In the genomic region with DNA sequence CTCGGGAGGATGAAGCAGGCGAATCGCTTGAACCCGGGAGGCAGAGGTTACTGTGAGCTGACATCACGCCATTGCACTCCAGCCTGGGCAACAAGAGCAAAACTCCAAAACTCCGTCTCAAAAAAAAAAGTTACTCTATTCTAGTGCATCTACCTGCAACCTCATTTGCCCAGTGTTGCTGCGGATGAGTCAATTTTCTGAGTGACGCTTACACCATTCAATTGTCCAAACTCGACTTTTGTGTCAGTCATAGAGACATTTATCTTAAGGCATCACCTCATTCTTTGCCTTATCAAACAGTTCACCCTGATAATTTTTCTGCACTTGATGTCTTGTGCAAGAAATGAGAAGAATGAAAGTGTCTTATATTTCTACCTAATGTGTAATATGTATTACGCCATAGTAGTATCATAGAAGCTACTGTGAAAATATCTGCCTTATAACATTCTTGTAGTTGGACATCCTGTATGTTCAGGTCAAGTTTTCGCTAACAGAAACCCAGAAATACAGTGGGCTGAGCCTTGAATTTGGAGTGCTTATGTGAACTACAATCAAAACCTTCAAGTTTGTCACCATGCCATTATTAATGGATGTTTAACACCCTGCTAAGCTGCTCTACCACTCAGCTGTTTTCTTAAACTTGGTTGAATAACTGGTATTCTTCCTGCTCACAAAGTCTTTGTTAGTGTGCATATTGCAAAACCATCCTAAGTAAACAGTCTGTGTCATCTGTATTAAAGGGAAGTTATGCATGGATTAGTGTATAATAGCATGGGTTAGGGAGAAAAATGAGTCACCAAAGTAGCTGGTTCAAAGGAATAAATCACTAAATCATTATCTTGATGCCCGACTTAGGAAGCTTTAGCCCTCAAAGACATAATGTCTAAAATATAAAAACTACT, we compare ENCODE assay signal across 13 cellular contexts.
DNase-seq lines count a peak whose midpoint lies in the region; ATAC-seq and TF ChIP-seq lines count a peak whose summit lies in the region.
"Had no signal": no experiment of that assay in that cellular context is flagged by ENCODE, and none has a peak within 500 bp of the region (broad histone marks: within the 10 kb centered on the region; RNA-seq: fewer than 3 reads in every experiment).

No MANE protein-coding gene starts in this region.

- H3K4me3 Mint-ChIP-seq in osteocyte (ENCODE audit: unreplicated experiment), result no peak overlapping the region
- H3K4me3 Mint-ChIP-seq in activated T-helper 1 cell treated with anti-CD3 and anti-CD28 coated beads, Interleukin-12 subunit alpha, Interleukin-12 subunit beta, Interleukin-2, Interleukin-4 antibody, amounts not matched to agents 30 ng/mL and 10 ng/mL and 1 ng/mL, durations not matched to agents 14 hours and 24 hours and 36 hours, result no peak overlapping the region
- H3K4me3 Mint-ChIP-seq in activated CD8-positive, alpha-beta memory T cell treated with anti-CD3 and anti-CD28 coated beads, Interleukin-2, amount 10 ng/mL, durations not matched to agents 7 days and 5 days, result no peak overlapping the region

- peak; percentile 6 for DNase-seq in GM04503 (ENCODE audit: low read depth)
- peak; percentile 42 for DNase-seq in NCI-H460 (ENCODE audit: extremely low read depth, low read depth)
- peak; percentile 99 for DNase-seq in epithelial cell of proximal tubule (ENCODE audit: low read depth)
- DNase-seq in osteocyte (ENCODE audit: extremely low spot score, unreplicated experiment), result no peak
- no peak for DNase-seq in activated T-helper 1 cell treated with anti-CD3 and anti-CD28 coated beads, Interleukin-12 subunit alpha, Interleukin-12 subunit beta, Interleukin-2, Interleukin-4 antibody, amounts not matched to agents 30 ng/mL and 10 ng/mL and 1 ng/mL, durations not matched to agents 14 hours and 24 hours and 36 hours (ENCODE audit: low spot score)
- DNase-seq in iPS-NIHi7 (ENCODE audit: extremely low spot score), result no peak
- DNase-seq in activated CD8-positive, alpha-beta memory T cell treated with anti-CD3 and anti-CD28 coated beads, Interleukin-2, amount 10 ng/mL, durations not matched to agents 7 days and 5 days, result no peak
- DNase-seq: activated CD4-positive, CD25-positive, alpha-beta regulatory T cell treated with anti-CD3 and anti-CD28 coated beads, Interleukin-2, amount 50 U/mL, for 72 hours; activated gamma-delta T cell treated with Interleukin-2 at 50 U/mL for 16 hours; NCI-H2029; SHP77 treated with DMSO at 0.1 percent for 48 hours had no signal

- H3K36me3 Mint-ChIP-seq in osteocyte (ENCODE audit: unreplicated experiment), result no peaks in the 10 kb centered on the region
- H3K36me3 Mint-ChIP-seq in activated T-helper 1 cell treated with anti-CD3 and anti-CD28 coated beads, Interleukin-12 subunit alpha, Interleukin-12 subunit beta, Interleukin-2, Interleukin-4 antibody, amounts not matched to agents 30 ng/mL and 10 ng/mL and 1 ng/mL, durations not matched to agents 14 hours and 24 hours and 36 hours (ENCODE audit: low read depth), result no peaks in the 10 kb centered on the region
- no peaks in the 10 kb centered on the region for H3K36me3 Mint-ChIP-seq in activated CD8-positive, alpha-beta memory T cell treated with anti-CD3 and anti-CD28 coated beads, Interleukin-2, amount 10 ng/mL, durations not matched to agents 7 days and 5 days

- ATAC-seq in activated CD8-positive, alpha-beta memory T cell treated with anti-CD3 and anti-CD28 coated beads, Interleukin-2, amount 10 ng/mL, durations not matched to agents 7 days and 5 days, result no peak
- ATAC-seq in GM19397 (IDR thresholded peaks at IDR 0.05; ENCODE audit: unreplicated experiment), result no peak

- CTCF ChIA-PET in activated CD8-positive, alpha-beta memory T cell treated with anti-CD3 and anti-CD28 coated beads, Interleukin-2, amount 10 ng/mL, durations not matched to agents 7 days and 5 days (lab: Charles Lee), result no interaction called here

- TF ChIP-seq CTCF in epithelial cell of proximal tubule (conservative IDR thresholded peaks at IDR 0.05; ENCODE audit: low read depth, low read length) (no peak), osteocyte (IDR thresholded peaks at IDR 0.05) (no peak)

- peak overlapping the region; percentile 20 for H3K27ac Mint-ChIP-seq in osteocyte (ENCODE audit: unreplicated experiment)
- no peak overlapping the region for H3K27ac Mint-ChIP-seq in activated T-helper 1 cell treated with anti-CD3 and anti-CD28 coated beads, Interleukin-12 subunit alpha, Interleukin-12 subunit beta, Interleukin-2, Interleukin-4 antibody, amounts not matched to agents 30 ng/mL and 10 ng/mL and 1 ng/mL, durations not matched to agents 14 hours and 24 hours and 36 hours
- no peak overlapping the region for H3K27ac Mint-ChIP-seq in activated CD8-positive, alpha-beta memory T cell treated with anti-CD3 and anti-CD28 coated beads, Interleukin-2, amount 10 ng/mL, durations not matched to agents 7 days and 5 days

- intact Hi-C loops in activated T-helper 1 cell treated with anti-CD3 and anti-CD28 coated beads, Interleukin-12 subunit alpha, Interleukin-12 subunit beta, Interleukin-2, Interleukin-4 antibody, amounts not matched to agents 30 ng/mL and 10 ng/mL and 1 ng/mL, durations not matched to agents 14 hours and 24 hours and 36 hours (cut with micrococcal nuclease), result no loop called here

- no peaks in the 10 kb centered on the region for H3K9me3 Mint-ChIP-seq in osteocyte (ENCODE audit: unreplicated experiment)
- no peaks in the 10 kb centered on the region for H3K9me3 Mint-ChIP-seq in activated T-helper 1 cell treated with anti-CD3 and anti-CD28 coated beads, Interleukin-12 subunit alpha, Interleukin-12 subunit beta, Interleukin-2, Interleukin-4 antibody, amounts not matched to agents 30 ng/mL and 10 ng/mL and 1 ng/mL, durations not matched to agents 14 hours and 24 hours and 36 hours
- no peaks in the 10 kb centered on the region for H3K9me3 Mint-ChIP-seq in activated CD8-positive, alpha-beta memory T cell treated with anti-CD3 and anti-CD28 coated beads, Interleukin-2, amount 10 ng/mL, durations not matched to agents 7 days and 5 days (ENCODE audit: low read depth)

- no peaks in the 10 kb centered on the region for H3K27me3 Mint-ChIP-seq in osteocyte (ENCODE audit: unreplicated experiment)
- H3K27me3 Mint-ChIP-seq in activated T-helper 1 cell treated with anti-CD3 and anti-CD28 coated beads, Interleukin-12 subunit alpha, Interleukin-12 subunit beta, Interleukin-2, Interleukin-4 antibody, amounts not matched to agents 30 ng/mL and 10 ng/mL and 1 ng/mL, durations not matched to agents 14 hours and 24 hours and 36 hours (ENCODE audit: insufficient read depth), result peaks cover 2% of the 10 kb centered on the region
- H3K27me3 Mint-ChIP-seq in activated CD8-positive, alpha-beta memory T cell treated with anti-CD3 and anti-CD28 coated beads, Interleukin-2, amount 10 ng/mL, durations not matched to agents 7 days and 5 days, result no peaks in the 10 kb centered on the region

- H3K4me3 ChIP-seq in epithelial cell of proximal tubule (ENCODE audit: low read depth, low read length), result no peak overlapping the region
- H3K4me3 ChIP-seq: prostate gland had no signal

- peaks cover 18% of the 10 kb centered on the region for H3K4me1 Mint-ChIP-seq in osteocyte (ENCODE audit: unreplicated experiment)
- no peaks in the 10 kb centered on the region for H3K4me1 Mint-ChIP-seq in activated T-helper 1 cell treated with anti-CD3 and anti-CD28 coated beads, Interleukin-12 subunit alpha, Interleukin-12 subunit beta, Interleukin-2, Interleukin-4 antibody, amounts not matched to agents 30 ng/mL and 10 ng/mL and 1 ng/mL, durations not matched to agents 14 hours and 24 hours and 36 hours (ENCODE audit: low read depth)
- no peaks in the 10 kb centered on the region for H3K4me1 Mint-ChIP-seq in activated CD8-positive, alpha-beta memory T cell treated with anti-CD3 and anti-CD28 coated beads, Interleukin-2, amount 10 ng/mL, durations not matched to agents 7 days and 5 days

Comparison
In these comparisons a context has a peak if more than half of its experiments do, and no peak if none do; other contexts are left out.
1. DNase-seq: peak in GM04503 (single experiment), NCI-H460 (single experiment) and epithelial cell of proximal tubule (single experiment); none in osteocyte (single experiment), activated T-helper 1 cell treated with anti-CD3 and anti-CD28 coated beads, Interleukin-12 subunit alpha, Interleukin-12 subunit beta, Interleukin-2, Interleukin-4 antibody, amounts not matched to agents 30 ng/mL and 10 ng/mL and 1 ng/mL, durations not matched to agents 14 hours and 24 hours and 36 hours (single experiment), iPS-NIHi7 (single experiment) and activated CD8-positive, alpha-beta memory T cell treated with anti-CD3 and anti-CD28 coated beads, Interleukin-2, amount 10 ng/mL, durations not matched to agents 7 days and 5 days (single experiment).